Comparison of ENCODE assay signal across 20 cellular contexts in the genomic region with DNA sequence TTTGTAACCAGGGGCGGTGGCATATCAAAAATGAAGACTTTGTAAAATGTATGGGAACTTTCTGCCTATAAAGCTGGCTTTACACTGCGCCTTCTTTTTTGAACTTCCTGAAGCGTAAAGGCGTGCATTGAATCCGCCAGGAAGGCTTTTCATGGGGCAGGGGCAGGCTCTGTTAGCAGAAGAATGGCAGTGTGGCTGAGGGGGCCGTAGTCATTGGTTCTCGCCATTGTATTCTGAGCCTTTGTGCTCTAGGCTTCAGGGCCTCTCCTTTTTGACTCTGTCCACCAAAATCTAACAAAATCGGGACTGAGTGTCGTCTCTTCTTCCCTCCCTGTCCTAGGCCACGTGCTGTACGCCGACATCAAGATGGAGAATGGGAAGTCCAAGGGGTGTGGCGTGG. TPM values are rescaled to one million over a fixed set of nuclear protein-coding genes. Genes with fewer than 3 reads are reported as not detected.
A peak's percentile ranks its signal among the peaks of the same experiment; 100 is the strongest.
DNase-seq lines count a peak whose midpoint lies in the region; ATAC-seq and TF ChIP-seq lines count a peak whose summit lies in the region.
"Had no signal": no experiment of that assay in that cellular context is flagged by ENCODE, and none has a peak within 500 bp of the region (broad histone marks: within the 10 kb centered on the region; RNA-seq: fewer than 3 reads in every experiment).

No MANE protein-coding gene starts in this region.

- peaks cover 23% of the 10 kb centered on the region for H3K4me1 Mint-ChIP-seq in T-helper 2 cell treated with Interferon-gamma antibody and Interleukin-4, amounts not matched to agents 5 μg/mL and 100 μg/mL, for 36 hours (ENCODE audit: low read depth)
- no peaks in the 10 kb centered on the region for H3K4me1 Mint-ChIP-seq in progenitor cell of endocrine pancreas (ENCODE audit: low read depth)

- peak overlapping the region; percentile 85 for H3K27ac Mint-ChIP-seq in T-helper 2 cell treated with Interferon-gamma antibody and Interleukin-4, amounts not matched to agents 5 μg/mL and 100 μg/mL, for 36 hours
- H3K27ac Mint-ChIP-seq in progenitor cell of endocrine pancreas, result peak overlapping the region; percentile 87

- POLR2A ChIA-PET in RWPE1 (lab: Yijun Ruan, JAX; ENCODE audit: low non-redundant PET), result interaction anchor here (0.6 kb wide), 1 partner anchor 42 kb away, joined by 3 read pairs; no protein-coding TSS in a partner anchor

- H3K4me1 ChIP-seq in ectodermal cell (ENCODE audit: control insufficient read depth, insufficient read depth, low read length), result peaks cover 26% of the 10 kb centered on the region

- no peaks in the 10 kb centered on the region for H3K9me3 ChIP-seq in ectodermal cell (ENCODE audit: control insufficient read depth, low read length)

- H3K27ac ChIP-seq in RWPE1, result peak overlapping the region; percentile 89
- peak overlapping the region; percentile 52 for H3K27ac ChIP-seq in ectodermal cell (ENCODE audit: insufficient read depth, low read depth, low read length, poor library complexity, severe bottlenecking)
- H3K27ac ChIP-seq: PC-9 had no signal

- peaks cover 54% of the 10 kb centered on the region for H3K36me3 ChIP-seq in ectodermal cell (ENCODE audit: control insufficient read depth, insufficient read depth, low read length)

- H3K9me3 Mint-ChIP-seq in T-helper 2 cell treated with Interferon-gamma antibody and Interleukin-4, amounts not matched to agents 5 μg/mL and 100 μg/mL, for 36 hours, result no peaks in the 10 kb centered on the region
- no peaks in the 10 kb centered on the region for H3K9me3 Mint-ChIP-seq in progenitor cell of endocrine pancreas (ENCODE audit: low read depth)

- peaks cover 45% of the 10 kb centered on the region for H3K36me3 Mint-ChIP-seq in T-helper 2 cell treated with Interferon-gamma antibody and Interleukin-4, amounts not matched to agents 5 μg/mL and 100 μg/mL, for 36 hours (ENCODE audit: low read depth)
- peaks cover 20% of the 10 kb centered on the region for H3K36me3 Mint-ChIP-seq in progenitor cell of endocrine pancreas (ENCODE audit: insufficient read depth)

- H3K27me3 Mint-ChIP-seq in T-helper 2 cell treated with Interferon-gamma antibody and Interleukin-4, amounts not matched to agents 5 μg/mL and 100 μg/mL, for 36 hours (ENCODE audit: low read depth), result no peaks in the 10 kb centered on the region
- H3K27me3 Mint-ChIP-seq in progenitor cell of endocrine pancreas, result no peaks in the 10 kb centered on the region

- no peak for ATAC-seq in HG02981 (IDR thresholded peaks at IDR 0.05; ENCODE audit: unreplicated experiment)

- WGBS in ectodermal cell, 2 experiments, result 66 to 68% methylated on average over 13 of the region's 13 CpGs

- no peak for DNase-seq in T-helper 2 cell treated with Interferon-gamma antibody and Interleukin-4, amounts not matched to agents 5 μg/mL and 100 μg/mL, for 36 hours (ENCODE audit: low spot score)
- DNase-seq in T-helper 2 cell, result no peak
- DNase-seq in RWPE1 (ENCODE audit: low spot score), result no peak
- DNase-seq in progenitor cell of endocrine pancreas (ENCODE audit: low spot score, unreplicated experiment), result no peak
- no peak for DNase-seq in Ammon's horn (ENCODE audit: low spot score)
- no peak for DNase-seq in T1000 (lab: John Stamatoyannopoulos, UW)
- DNase-seq: 8988T; activated CD4-positive, CD25-positive, alpha-beta regulatory T cell treated with anti-CD3 and anti-CD28 coated beads, Interleukin-2, amount 50 U/mL, for 72 hours; activated gamma-delta T cell; COR-L47; GDM1; GOT3; head of caudate nucleus; Karpas-422; NCI-H1694 treated with DMSO at 0.1 percent for 48 hours; PC-9; stimulated activated CD4-positive, alpha-beta T cell treated with anti-CD3 and anti-CD28 coated beads, Interleukin-2, amount 100 ng/mL, for 48 hours had no signal

- no peak overlapping the region for H3K4me3 ChIP-seq in ectodermal cell (ENCODE audit: insufficient read depth, low read depth, low read length)
- H3K4me3 ChIP-seq: PC-9 had no signal

- CTCF ChIA-PET in RWPE1 (lab: Yijun Ruan, JAX), result interaction anchor here (1.4 kb wide), 1 partner anchor 18 kb away, joined by 4 read pairs; no protein-coding TSS in a partner anchor

- no peak overlapping the region for H3K4me3 Mint-ChIP-seq in T-helper 2 cell treated with Interferon-gamma antibody and Interleukin-4, amounts not matched to agents 5 μg/mL and 100 μg/mL, for 36 hours
- H3K4me3 Mint-ChIP-seq in progenitor cell of endocrine pancreas (ENCODE audit: low read depth), result no peak overlapping the region

- no peak for TF ChIP-seq CTCF in RWPE1 (conservative IDR thresholded peaks at IDR 0.05; ENCODE audit: low read depth)
- no peak for TF ChIP-seq CTCF in progenitor cell of endocrine pancreas (IDR thresholded peaks at IDR 0.05; ENCODE audit: unreplicated experiment)

- H3K27me3 ChIP-seq in ectodermal cell (ENCODE audit: control insufficient read depth, insufficient read depth, low read length, poor library complexity, severe bottlenecking), result no peaks in the 10 kb centered on the region

RNA-seq across cellular contexts. Expression of a gene that starts 14.1 kb away (rescaled TPM):
- polyA plus RNA-seq in ectodermal cell (2013, experiment 1 of 4), result 1.9 TPM
- 2.5 TPM for polyA plus RNA-seq in ectodermal cell (2013, experiment 2 of 4)
- polyA plus RNA-seq in ectodermal cell (2013, experiment 3 of 4), result 1.7 TPM
- 2.2 TPM for polyA plus RNA-seq in ectodermal cell (2013, experiment 4 of 4)
- total RNA-seq in progenitor cell of endocrine pancreas, result 0.89 and 1.3 TPM in 2 replicates
- total RNA-seq: myocyte had no signal

RNA-seq across cellular contexts. Expression of a gene that starts 25.6 kb away (rescaled TPM):
- 34.1 TPM for polyA plus RNA-seq in ectodermal cell (2013, experiment 1 of 4)
- polyA plus RNA-seq in ectodermal cell (2013, experiment 2 of 4), result 26.8 TPM
- polyA plus RNA-seq in ectodermal cell (2013, experiment 3 of 4), result 25.8 TPM
- 29.2 TPM for polyA plus RNA-seq in ectodermal cell (2013, experiment 4 of 4)
- total RNA-seq in progenitor cell of endocrine pancreas, result 31.5 and 37.7 TPM in 2 replicates

RNA-seq across cellular contexts. Expression of a gene that starts 43.6 kb away (rescaled TPM):
- 538 TPM for polyA plus RNA-seq in ectodermal cell (2013, experiment 1 of 4)
- 488 TPM for polyA plus RNA-seq in ectodermal cell (2013, experiment 2 of 4)
- 267 TPM for polyA plus RNA-seq in ectodermal cell (2013, experiment 3 of 4)
- 313 TPM for polyA plus RNA-seq in ectodermal cell (2013, experiment 4 of 4)
- 320 and 333 TPM in 2 replicates for total RNA-seq in progenitor cell of endocrine pancreas
